ENCODE assay signal across 1 cellular context in genomic region chr1:74732960-74733615, GRCh38.
TF ChIP-seq lines count a peak whose summit lies in the region.

TSS of gene CRYZ (minus strand) at chr1:74733050. CDS start at chr1:74724821, 8,229 bp downstream.
TSS of gene TYW3 (plus strand) at chr1:74733152. CDS start at chr1:74733245, 93 bp downstream.

TF ChIP-seq in HepG2, 621 proteins besides CTCF, POLR2A, EP300 and RAD21 (continued from another document and continues in another):
- no peak for TF ChIP-seq BCLAF1 (IDR thresholded peaks at IDR 0.05)
- no peak for TF ChIP-seq MEIS2 (CRISPR knock-in tag; IDR thresholded peaks at IDR 0.05)
- no peak; the same call in 1 of the 2 replicates for TF ChIP-seq ARNT2 (CRISPR knock-in tag; IDR thresholded peaks at IDR 0.05; ENCODE audit: low read depth)
- no peak for TF ChIP-seq SOX6 (IDR thresholded peaks at IDR 0.05)
- TF ChIP-seq SOX6 (CRISPR knock-in tag; IDR thresholded peaks at IDR 0.05), result peak; percentile 82
- no peak for TF ChIP-seq ZNF547 (CRISPR knock-in tag; IDR thresholded peaks at IDR 0.05)
- peak; percentile 85; the same call in 1 of the 2 replicates for TF ChIP-seq NRL (CRISPR knock-in tag; IDR thresholded peaks at IDR 0.05; ENCODE audit: borderline replicate concordance)
- peak; percentile 62; the same call in 1 of the 2 replicates for TF ChIP-seq SIX4 (CRISPR knock-in tag; IDR thresholded peaks at IDR 0.05)
- TF ChIP-seq ZMYM2 (CRISPR knock-in tag; IDR thresholded peaks at IDR 0.05), result no peak
- no peak for TF ChIP-seq NONO (IDR thresholded peaks at IDR 0.05)
- peak; percentile 78 for TF ChIP-seq NONO (CRISPR knock-in tag; conservative IDR thresholded peaks at IDR 0.05)
- TF ChIP-seq ATF2 (CRISPR knock-in tag; IDR thresholded peaks at IDR 0.05), result peak; percentile 73
- no peak for TF ChIP-seq BHLHE40 (IDR thresholded peaks at IDR 0.05; ENCODE audit: low read length)
- peak; percentile 73; the same call in 1 of the 2 replicates for TF ChIP-seq KDM4B (CRISPR knock-in tag; IDR thresholded peaks at IDR 0.05)
- TF ChIP-seq THYN1 (CRISPR knock-in tag; IDR thresholded peaks at IDR 0.05; ENCODE audit: borderline replicate concordance, low read depth), result no peak
- 0 out of 2 replicates have a peak, but pooled peaks have one; percentile 62 for TF ChIP-seq ZNF790 (CRISPR knock-in tag; IDR thresholded peaks at IDR 0.05; ENCODE audit: borderline replicate concordance)
- peak in 1 of 2 experiments; percentile 70; a peak in 1 of 4 replicates for TF ChIP-seq REST (IDR thresholded peaks at IDR 0.05; ENCODE audit: borderline replicate concordance in 1 of 2, low read depth in 1 of 2, low read length in 2 of 2)
- TF ChIP-seq CREB3 (CRISPR knock-in tag; IDR thresholded peaks at IDR 0.05), result no peak
- no peak for TF ChIP-seq HOXA7 (CRISPR knock-in tag; IDR thresholded peaks at IDR 0.05)
- peak; percentile 50; the same call in 1 of the 2 replicates for TF ChIP-seq HMGXB3 (CRISPR knock-in tag; IDR thresholded peaks at IDR 0.05; ENCODE audit: borderline replicate concordance)
- TF ChIP-seq ZNF383 (CRISPR knock-in tag; IDR thresholded peaks at IDR 0.05; ENCODE audit: borderline replicate concordance), result no peak
- no peak for TF ChIP-seq ZNF883 (CRISPR knock-in tag; IDR thresholded peaks at IDR 0.05; ENCODE audit: not compliant biosample characterization)
- TF ChIP-seq ZNF274 (CRISPR knock-in tag; IDR thresholded peaks at IDR 0.05), result no peak
- TF ChIP-seq GABPA (IDR thresholded peaks at IDR 0.05; ENCODE audit: low read depth, low read length), result no peak
- TF ChIP-seq GABPA (CRISPR knock-in tag; IDR thresholded peaks at IDR 0.05; ENCODE audit: low read depth), result peak; percentile 72
- peak; percentile 74 for TF ChIP-seq ZFX (CRISPR knock-in tag; IDR thresholded peaks at IDR 0.05; ENCODE audit: low read depth)
- TF ChIP-seq MXI1 (IDR thresholded peaks at IDR 0.05; ENCODE audit: borderline replicate concordance, low read depth, low read length), result peak; percentile 72; the same call in 1 of the 3 replicates
- peak; percentile 80 for TF ChIP-seq ZNF317 (CRISPR knock-in tag; IDR thresholded peaks at IDR 0.05)
- no peak for TF ChIP-seq ZNF589 (CRISPR knock-in tag; conservative IDR thresholded peaks at IDR 0.05)
- TF ChIP-seq SRF (IDR thresholded peaks at IDR 0.05; ENCODE audit: low read depth, low read length), result peak; percentile 53; the same call in 1 of the 2 replicates
- no peak for TF ChIP-seq TFE3 (CRISPR knock-in tag; IDR thresholded peaks at IDR 0.05)
- peak; percentile 47; the same call in 1 of the 2 replicates for TF ChIP-seq ZC3H4 (CRISPR knock-in tag; IDR thresholded peaks at IDR 0.05; ENCODE audit: borderline replicate concordance)
- no peak for TF ChIP-seq ZNF674 (CRISPR knock-in tag; IDR thresholded peaks at IDR 0.05; ENCODE audit: low read depth)
- peak; percentile 72; the same call in 1 of the 2 replicates for TF ChIP-seq GPN1 (CRISPR knock-in tag; IDR thresholded peaks at IDR 0.05; ENCODE audit: borderline replicate concordance)
- no peak for TF ChIP-seq FOXM1 (CRISPR knock-in tag; IDR thresholded peaks at IDR 0.05)
- no peak; the same call in 1 of the 2 replicates for TF ChIP-seq ZMYM3 (CRISPR knock-in tag; IDR thresholded peaks at IDR 0.05)
- no peak for TF ChIP-seq ZNF576 (CRISPR knock-in tag; IDR thresholded peaks at IDR 0.05)
- TF ChIP-seq SIN3B (IDR thresholded peaks at IDR 0.05; ENCODE audit: low read length), result peak; percentile 77
- no peak for TF ChIP-seq AHR (CRISPR knock-in tag; IDR thresholded peaks at IDR 0.05)
- peak; percentile 95 for TF ChIP-seq KAT8 (CRISPR knock-in tag; IDR thresholded peaks at IDR 0.05)
- TF ChIP-seq ZNF737 (CRISPR knock-in tag; IDR thresholded peaks at IDR 0.05; ENCODE audit: borderline replicate concordance), result peak; percentile 66; the same call in 1 of the 2 replicates
- TF ChIP-seq ZBTB21 (CRISPR knock-in tag; IDR thresholded peaks at IDR 0.05), result peak; percentile 64; the same call in 1 of the 2 replicates
- TF ChIP-seq CENPT (CRISPR knock-in tag; IDR thresholded peaks at IDR 0.05; ENCODE audit: low read depth), result no peak
- TF ChIP-seq ZNF740 (CRISPR knock-in tag; IDR thresholded peaks at IDR 0.05), result no peak
- peak; percentile 47; the same call in 1 of the 2 replicates for TF ChIP-seq DZIP1 (CRISPR knock-in tag; IDR thresholded peaks at IDR 0.05)
